ENCODE assay signal across 18 cellular contexts in the genomic region with DNA sequence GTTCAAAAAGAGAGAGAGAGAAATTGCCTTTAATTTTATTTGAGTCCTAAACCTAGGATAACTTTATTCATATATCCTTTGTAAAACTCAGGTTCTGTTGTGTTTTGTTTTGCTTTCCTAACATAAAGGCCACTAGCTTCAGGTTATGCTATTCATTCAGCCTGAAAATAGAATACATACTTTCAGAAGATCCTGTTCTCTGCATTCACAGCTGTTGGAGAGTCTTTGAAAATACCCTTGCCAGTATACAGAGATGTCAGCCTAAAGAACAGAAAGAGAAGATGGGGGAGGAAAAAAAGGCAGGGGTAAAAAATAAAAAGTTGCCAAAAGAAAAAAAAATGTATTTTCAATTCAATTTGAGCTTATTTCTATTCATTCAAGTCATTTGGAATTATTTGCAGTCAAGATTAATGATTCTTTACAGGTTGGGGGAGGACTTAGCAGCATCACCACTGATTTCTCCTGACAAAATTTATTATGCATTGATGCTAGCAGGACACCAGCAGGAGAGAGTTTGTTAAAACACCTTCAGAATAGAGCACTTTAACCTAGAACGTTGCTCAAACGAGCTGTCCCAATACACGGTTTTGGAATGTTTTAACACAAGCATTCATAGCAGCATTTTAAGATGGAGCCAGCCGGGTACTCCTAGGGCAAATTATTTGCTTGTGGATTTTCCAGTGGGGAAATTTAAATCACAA.
DNase-seq lines count a peak whose midpoint lies in the region; ATAC-seq lines count a peak whose summit lies in the region.
"Had no signal": no experiment of that assay in that cellular context is flagged by ENCODE, and none has a peak within 500 bp of the region (broad histone marks: within the 10 kb centered on the region; RNA-seq: fewer than 3 reads in every experiment).

No MANE protein-coding gene starts in this region.

- DNase-seq in NCI-H2081 (lab: John Stamatoyannopoulos, UW), result no peak
- DNase-seq in NCI-H1417 treated with DMSO at 0.1 percent for 48 hours (lab: John Stamatoyannopoulos, UW), result no peak
- DNase-seq in immature natural killer cell, result no peak
- DNase-seq in nucleus accumbens (lab: John Stamatoyannopoulos, UW), result no peak
- DNase-seq: anterior cingulate cortex; hypothalamus; left ventricle myocardium inferior; naive thymus-derived CD4-positive, alpha-beta T cell; NCI-H1436 treated with DMSO at 0.1 percent for 48 hours; NCI-H526 treated with DMSO at 0.1 percent for 48 hours; T-helper 9 cell; upper lobe of left lung had no signal

- H3K4me1 Mint-ChIP-seq in immature natural killer cell, result no peaks in the 10 kb centered on the region
- H3K4me1 Mint-ChIP-seq: naive thymus-derived CD4-positive, alpha-beta T cell had no signal

- H3K27ac Mint-ChIP-seq in immature natural killer cell, result no peak overlapping the region
- H3K27ac Mint-ChIP-seq: dendritic cell treated with granulocyte-macrophage colony-stimulating factor and Interleukin-4, amounts not matched to agents 40 ng/mL and 50 ng/mL, for 4 days; naive thymus-derived CD4-positive, alpha-beta T cell had no signal

- H3K4me3 Mint-ChIP-seq in immature natural killer cell, result no peak overlapping the region
- H3K4me3 Mint-ChIP-seq: dendritic cell treated with granulocyte-macrophage colony-stimulating factor and Interleukin-4, amounts not matched to agents 40 ng/mL and 50 ng/mL, for 4 days; naive thymus-derived CD4-positive, alpha-beta T cell had no signal

- no peaks in the 10 kb centered on the region for H3K36me3 Mint-ChIP-seq in immature natural killer cell
- H3K36me3 Mint-ChIP-seq: naive thymus-derived CD4-positive, alpha-beta T cell had no signal

- peaks cover under 1 to 6% (median 3%) of the 10 kb centered on the region in 3 donors for H3K27me3 Mint-ChIP-seq in immature natural killer cell (ENCODE audit: low read depth in 3 of 3)

- peak; percentile 67 for ATAC-seq in GM18499 (IDR thresholded peaks at IDR 0.05; ENCODE audit: insufficient read depth, unreplicated experiment)
- ATAC-seq in GM19395 (IDR thresholded peaks at IDR 0.05; ENCODE audit: unreplicated experiment), result peak; percentile 78
- ATAC-seq in HG02623 (IDR thresholded peaks at IDR 0.05; ENCODE audit: unreplicated experiment), result peak; percentile 72
- ATAC-seq in HG03442 (IDR thresholded peaks at IDR 0.05; ENCODE audit: unreplicated experiment), result peak; percentile 71
- ATAC-seq: K562; naive thymus-derived CD4-positive, alpha-beta T cell had no signal

- no peaks in the 10 kb centered on the region for H3K9me3 Mint-ChIP-seq in immature natural killer cell
- H3K9me3 Mint-ChIP-seq: dendritic cell treated with granulocyte-macrophage colony-stimulating factor and Interleukin-4, amounts not matched to agents 40 ng/mL and 50 ng/mL, for 4 days had no signal
